ENCODE assay signal across 9 cellular contexts in the genomic region with DNA sequence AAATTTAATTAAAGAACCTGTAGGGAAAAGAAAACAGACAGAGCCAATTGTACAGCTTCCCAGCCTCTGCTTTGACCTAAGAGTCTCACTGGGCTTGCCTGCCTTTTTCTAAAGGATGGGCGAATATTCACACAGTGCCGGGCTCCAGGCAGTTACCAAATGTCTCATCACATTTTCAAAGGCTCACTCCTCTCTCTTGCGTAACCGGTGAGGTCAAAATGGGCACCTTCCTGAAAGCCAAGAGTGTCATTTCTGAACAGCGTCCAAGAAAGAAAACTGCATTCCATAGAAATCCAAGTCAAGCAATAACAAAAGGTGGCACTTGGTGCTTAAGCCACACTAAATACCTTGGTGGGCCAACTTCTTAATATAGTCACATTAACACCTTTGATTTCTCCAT. TPM values are rescaled to one million over a fixed set of nuclear protein-coding genes. Genes with fewer than 3 reads are reported as not detected.
DNase-seq lines count a peak whose midpoint lies in the region; ATAC-seq and TF ChIP-seq lines count a peak whose summit lies in the region.
"Had no signal": no experiment of that assay in that cellular context is flagged by ENCODE, and none has a peak within 500 bp of the region (broad histone marks: within the 10 kb centered on the region; RNA-seq: fewer than 3 reads in every experiment).

No MANE protein-coding gene starts in this region.

- H3K4me1 ChIP-seq in right atrium auricular region: peaks cover 0 to 27% of the 10 kb centered on the region in 2 donors
- H3K4me1 ChIP-seq in skeletal muscle tissue (ENCODE audit: control insufficient read depth in 3 of 3, insufficient read depth in 3 of 3, low read length in 3 of 3): peaks cover 8 to 29% (median 19%) of the 10 kb centered on the region in 3 donors

- H3K36me3 ChIP-seq in right atrium auricular region: peaks cover 8% of the 10 kb centered on the region
- H3K36me3 ChIP-seq in skeletal muscle tissue (ENCODE audit: control insufficient read depth in 3 of 3, insufficient read depth in 3 of 3, low read length in 3 of 3): no peaks in the 10 kb centered on the region

- H3K27me3 ChIP-seq in right atrium auricular region (no peaks in the 10 kb centered on the region), skeletal muscle tissue (ENCODE audit: control insufficient read depth in 3 of 3, insufficient read depth in 3 of 3, low read length in 3 of 3) (no peaks in the 10 kb centered on the region)

- H3K36me3 Mint-ChIP-seq in type B pancreatic cell: no peaks in the 10 kb centered on the region
- H3K36me3 Mint-ChIP-seq: activated naive CD4-positive, alpha-beta T cell treated with anti-CD3 and anti-CD28 coated beads, Interleukin-2, amount 10 ng/mL, durations not matched to agents 7 days and 5 days had no signal

- H3K4me3 ChIP-seq in right atrium auricular region (peak overlapping the region; percentile 53 to 68), skeletal muscle tissue (ENCODE audit: low read length in 3 of 3) (peak overlapping the region; percentile 74 to 94 (median 86))

- no peaks in the 10 kb centered on the region for H3K9me3 ChIP-seq in right atrium auricular region
- no peaks in the 10 kb centered on the region for H3K9me3 ChIP-seq in skeletal muscle tissue (ENCODE audit: control insufficient read depth in 3 of 3, low read length in 3 of 3)

- H3K4me3 Mint-ChIP-seq in type B pancreatic cell: no peak overlapping the region
- H3K4me3 Mint-ChIP-seq: activated naive CD4-positive, alpha-beta T cell treated with anti-CD3 and anti-CD28 coated beads, Interleukin-2, amount 10 ng/mL, durations not matched to agents 7 days and 5 days had no signal

- H3K27ac ChIP-seq in adipose tissue (ENCODE audit: low read depth, low read length) (peak overlapping the region; percentile 29), right atrium auricular region (peak overlapping the region; percentile 86 to 92), skeletal muscle tissue (ENCODE audit: low read depth, low read length) (peak overlapping the region; percentile 97)

- ATAC-seq in GM19351 (IDR thresholded peaks at IDR 0.05; ENCODE audit: unreplicated experiment) (no peak), HG02973 (IDR thresholded peaks at IDR 0.05; ENCODE audit: unreplicated experiment) (no peak)

- WGBS in adipose tissue, 3 donors: 52 to 56% (median 53%) methylated on average over 5 of the region's 5 CpGs

- DNase-seq in HS-5 (ENCODE audit: low read depth) (peak; percentile 46), right atrium auricular region (ENCODE audit: low spot score) (peak; percentile 79), type B pancreatic cell (ENCODE audit: extremely low spot score, unreplicated experiment) (no peak), SHP77 (lab: John Stamatoyannopoulos, UW) (no peak)
- DNase-seq: activated naive CD4-positive, alpha-beta T cell treated with anti-CD3 and anti-CD28 coated beads, Interleukin-2, amount 10 ng/mL, durations not matched to agents 7 days and 5 days had no signal

- H3K27ac Mint-ChIP-seq in type B pancreatic cell: no peak overlapping the region
- H3K27ac Mint-ChIP-seq: activated naive CD4-positive, alpha-beta T cell treated with anti-CD3 and anti-CD28 coated beads, Interleukin-2, amount 10 ng/mL, durations not matched to agents 7 days and 5 days had no signal

- no peaks in the 10 kb centered on the region for H3K27me3 Mint-ChIP-seq in type B pancreatic cell

- peak overlapping the region; percentile 87 to 99 (median 95) for H3K9ac ChIP-seq in skeletal muscle tissue (ENCODE audit: low read depth in 1 of 3, low read length in 3 of 3)

- no peak for TF ChIP-seq CTCF in right atrium auricular region (IDR thresholded peaks at IDR 0.05)
- TF ChIP-seq CTCF in type B pancreatic cell (conservative IDR thresholded peaks at IDR 0.05): no peak

- H3K9me3 Mint-ChIP-seq in type B pancreatic cell: no peaks in the 10 kb centered on the region
- H3K9me3 Mint-ChIP-seq: activated naive CD4-positive, alpha-beta T cell treated with anti-CD3 and anti-CD28 coated beads, Interleukin-2, amount 10 ng/mL, durations not matched to agents 7 days and 5 days had no signal

- peaks cover 22% of the 10 kb centered on the region for H3K4me1 Mint-ChIP-seq in type B pancreatic cell (ENCODE audit: unreplicated experiment)
- H3K4me1 Mint-ChIP-seq: activated naive CD4-positive, alpha-beta T cell treated with anti-CD3 and anti-CD28 coated beads, Interleukin-2, amount 10 ng/mL, durations not matched to agents 7 days and 5 days had no signal

RNA-seq across cellular contexts. Expression of gene PALMD, which starts 0.7 kb away (rescaled TPM):
- polyA plus RNA-seq in adipose tissue: 100 to 1,000 TPM in 1 of 3 donors, 10 to 100 TPM in 1, 1 to 10 TPM in 1; 9.8 to 121 (median 59.2) TPM
- total RNA-seq in right atrium auricular region (10 to 100 TPM; 55.0 to 78.7 TPM), skeletal muscle tissue (46.4 TPM), type B pancreatic cell (ENCODE audit: low replicate concordance) (0.33 and 2.0 TPM in 2 replicates)

Comparison
In these comparisons a context has a peak if more than half of its experiments do, and no peak if none do; other contexts are left out.
1. DNase-seq: peak in HS-5 (single experiment) and right atrium auricular region (single experiment); none in type B pancreatic cell (single experiment) and SHP77 (0 of 2).
2. H3K27ac ChIP-seq: peak in every context shown above with its lines; median percentile 97 in skeletal muscle tissue; 89 in right atrium auricular region; 29 in adipose tissue.
3. RNA of gene PALMD, which starts 0.7 kb away (total RNA-seq): 55.0 to 78.7 TPM in right atrium auricular region and 46.4 TPM in skeletal muscle tissue (single experiment); 0.33 to 2.0 TPM in type B pancreatic cell; every median in the first group is over 10 times any median in the second.